ENCODE assay signal across 8 cellular contexts in genomic region chr16:4693296-4693955, GRCh38. TPM values are rescaled to one million over a fixed set of nuclear protein-coding genes. Genes with fewer than 3 reads are reported as not detected.
A peak's percentile ranks its signal among the peaks of the same experiment; 100 is the strongest.
DNase-seq lines count a peak whose midpoint lies in the region; ATAC-seq and TF ChIP-seq lines count a peak whose summit lies in the region.

Gene NUDT16L1 (plus strand): TSS chr16:4693562. CDS start chr16:4693727, 165 bp downstream.

- peak within 1 kb of the TSS; percentile 75 for H3K4me2 ChIP-seq in KMS-11

- ATAC-seq in GM21737 (IDR thresholded peaks at IDR 0.05; ENCODE audit: unreplicated experiment) = peak; percentile 92
- peak; percentile 91 for ATAC-seq in Panc1
- peak; percentile 94 for ATAC-seq in activated T-cell treated with anti-CD3 and anti-CD28 coated beads, Interleukin-2, amount 50 U/mL, for 4 hours

- H3K79me2 ChIP-seq in KMS-11 (ENCODE audit: insufficient read depth, low read depth) = peaks cover 7% of the 10 kb centered on the region; the same call in 1 of the 2 replicates

- H3K9ac ChIP-seq in KMS-11 (peak within 1 kb of the TSS; percentile 82), mucosa of stomach (ENCODE audit: low read length) (peak within 1 kb of the TSS; percentile 80)

- no peaks in the 10 kb centered on the region for H3K27me3 Mint-ChIP-seq in activated T-cell treated with anti-CD3 and anti-CD28 coated beads, Interleukin-2, amount 50 U/mL, for 4 hours (ENCODE audit: low read depth)

- peak; percentile 82 for DNase-seq in DMS79 (lab: John Stamatoyannopoulos, UW)
- peak; percentile 67 for DNase-seq in Panc1 (ENCODE audit: low read depth, low spot score)
- DNase-seq in activated T-cell treated with anti-CD3 and anti-CD28 coated beads, Interleukin-2, amount 50 U/mL, for 4 hours = peak; percentile 96
- DNase-seq in stimulated activated CD8-positive, alpha-beta memory T cell treated with anti-CD3 and anti-CD28 coated beads, Interleukin-4, amount 100 ng/mL, for 48 hours = peak; percentile 97

- H3K27me3 ChIP-seq in KMS-11 (ENCODE audit: insufficient read depth, low read depth) (no peaks in the 10 kb centered on the region), Panc1 (ENCODE audit: control insufficient read depth, insufficient read depth, low read length) (no peaks in the 10 kb centered on the region), esophagus (ENCODE audit: control insufficient read depth in 1 of 2, insufficient read depth in 2 of 2, low read length in 2 of 2) (no peaks in the 10 kb centered on the region), mucosa of stomach (ENCODE audit: control insufficient read depth, insufficient read depth, low read length) (no peaks in the 10 kb centered on the region)

- POLR2A ChIA-PET in Panc1 (lab: Charles Lee) = no interaction called here

- H3K36me3 ChIP-seq in KMS-11 (ENCODE audit: insufficient read depth) (peaks cover 4% of the 10 kb centered on the region; the same call in 1 of the 2 replicates), Panc1 (ENCODE audit: control insufficient read depth, insufficient read depth, low read length) (no peaks in the 10 kb centered on the region; the same call in 1 of the 2 replicates), esophagus (ENCODE audit: control insufficient read depth in 2 of 2, insufficient read depth in 2 of 2, low read length in 1 of 2) (peaks cover 0 to 46% of the 10 kb centered on the region in 2 donors), mucosa of stomach (ENCODE audit: control insufficient read depth, insufficient read depth, low read length) (peaks cover 8% of the 10 kb centered on the region)

- no peaks in the 10 kb centered on the region for H3K9me3 Mint-ChIP-seq in activated T-cell treated with anti-CD3 and anti-CD28 coated beads, Interleukin-2, amount 50 U/mL, for 4 hours

- no peak for TF ChIP-seq CTCF in KMS-11 (conservative IDR thresholded peaks at IDR 0.05; ENCODE audit: low read depth, low read length)
- TF ChIP-seq CTCF in Panc1 (IDR thresholded peaks at IDR 0.05) = no peak

- in situ Hi-C loops in Panc1 (cut with HindIII; ENCODE audit: low pct_unique_long_range_greater_than_20kb, low sequenced_read_pairs) = no loop called here

- H3K36me3 Mint-ChIP-seq in activated T-cell treated with anti-CD3 and anti-CD28 coated beads, Interleukin-2, amount 50 U/mL, for 4 hours (ENCODE audit: insufficient read depth) = peaks cover 1% of the 10 kb centered on the region

- H4K20me1 ChIP-seq in KMS-11 (ENCODE audit: insufficient read depth) = no peaks in the 10 kb centered on the region

- peak within 1 kb of the TSS; percentile 86 for H3K4me3 Mint-ChIP-seq in activated T-cell treated with anti-CD3 and anti-CD28 coated beads, Interleukin-2, amount 50 U/mL, for 4 hours

- intact Hi-C loops in Panc1 (cut with micrococcal nuclease; ENCODE audit: unreplicated experiment) = no loop called here

- no TSS peak for BruUV-seq in Panc1 (replicated peaks; lab: Mats Ljungman, UMichigan)

- no peak within 1 kb of the TSS for H3K4me3 ChIP-seq in KMS-11 (IDR thresholded peaks at IDR 0.05; ENCODE audit: insufficient read depth, low read depth, low read length)
- peak within 1 kb of the TSS; percentile 70 to 79 for H3K4me3 ChIP-seq in Panc1 (ENCODE audit: low read depth in 2 of 2, low read length in 2 of 2)
- H3K4me3 ChIP-seq in esophagus (ENCODE audit: low read depth in 1 of 2, low read length in 2 of 2) = peak within 1 kb of the TSS; percentile 73 to 96
- peak within 1 kb of the TSS; percentile 74 for H3K4me3 ChIP-seq in mucosa of stomach (ENCODE audit: low read length)

- peaks cover 13% of the 10 kb centered on the region for H3K4me1 Mint-ChIP-seq in activated T-cell treated with anti-CD3 and anti-CD28 coated beads, Interleukin-2, amount 50 U/mL, for 4 hours (ENCODE audit: low read depth)

- H2AFZ ChIP-seq in KMS-11 (ENCODE audit: low read depth) = peak within 1 kb of the TSS; percentile 58

- H3K4me1 ChIP-seq in KMS-11 (ENCODE audit: low read depth, poor library complexity, severe bottlenecking) (peaks cover 13% of the 10 kb centered on the region), Panc1 (ENCODE audit: control insufficient read depth, insufficient read depth, low read length) (peaks cover 49% of the 10 kb centered on the region), esophagus (ENCODE audit: control insufficient read depth in 2 of 2, insufficient read depth in 2 of 2, low read length in 1 of 2) (peaks cover 4 to 11% of the 10 kb centered on the region in 2 donors), mucosa of stomach (ENCODE audit: control insufficient read depth, insufficient read depth, low read length) (peaks cover 19% of the 10 kb centered on the region)

- CTCF ChIA-PET in Panc1 (lab: Charles Lee) = no interaction called here

- H3K9me3 ChIP-seq in Panc1 (ENCODE audit: control insufficient read depth, insufficient read depth, low read depth, low read length) = no peaks in the 10 kb centered on the region
- no peaks in the 10 kb centered on the region for H3K9me3 ChIP-seq in esophagus (ENCODE audit: control insufficient read depth in 2 of 2, insufficient read depth in 1 of 2, low read depth in 1 of 2, low read length in 1 of 2)
- H3K9me3 ChIP-seq in mucosa of stomach (ENCODE audit: control insufficient read depth, low read length) = no peaks in the 10 kb centered on the region

- WGBS in esophagus, 2 donors = 0 to 1% methylated on average over 83 to 91 of the region's 91 CpGs

- H3K27ac ChIP-seq in KMS-11 = peak within 1 kb of the TSS; percentile 53; the same call in 1 of the 2 replicates
- H3K27ac ChIP-seq in Panc1 (ENCODE audit: low read length) = peak within 1 kb of the TSS; percentile 71
- peak within 1 kb of the TSS; percentile 95 to 96 for H3K27ac ChIP-seq in esophagus (ENCODE audit: low read depth in 2 of 2, low read length in 1 of 2)

RNA-seq across cellular contexts. Expression of gene NUDT16L1, which starts in this region (rescaled TPM):
- total RNA-seq in Panc1 (2021; ENCODE audit: unreplicated experiment) = 42.9 TPM
- 85.4 TPM for polyA plus RNA-seq in Panc1 (2012; ENCODE audit: insufficient read length)
- total RNA-seq in activated T-cell treated with anti-CD3 and anti-CD28 coated beads, Interleukin-2, amount 50 U/mL, for 4 hours = 10 to 100 TPM; 53.1 to 56.8 (median 54.1) TPM
- 10 to 100 TPM; 18.5 to 29.3 TPM for polyA plus RNA-seq in esophagus
